8 cellular contexts compared by ENCODE assay signal in genomic region chr12:89863332-89863938, GRCh38.
A peak's percentile ranks its signal among the peaks of the same experiment; 100 is the strongest.
DNase-seq lines count a peak whose midpoint lies in the region; ATAC-seq and TF ChIP-seq lines count a peak whose summit lies in the region.

No MANE protein-coding gene starts in this region.

- H3K4me1 ChIP-seq in ovary (ENCODE audit: insufficient read depth) = no peaks in the 10 kb centered on the region

- H3K4me3 ChIP-seq in ovary = no peak overlapping the region

- no peak for TF ChIP-seq CTCF in ovary (IDR thresholded peaks at IDR 0.05)

- TF ChIP-seq EP300 in ovary (IDR thresholded peaks at IDR 0.05) = no peak

- ATAC-seq in GM18868 (IDR thresholded peaks at IDR 0.05; ENCODE audit: unreplicated experiment) (peak; percentile 64), HG02884 (IDR thresholded peaks at IDR 0.05; ENCODE audit: unreplicated experiment) (peak; percentile 65), SK-N-SH treated with all-trans-retinoic acid at 6 μM for 48 hours (peak; percentile 32), sciatic nerve (peak; percentile 63)

- WGBS in ovary, 3 donors = 68 to 71% (median 69%) methylated on average over 9 of the region's 9 CpGs

- intact Hi-C loops in sciatic nerve (cut with DNase I) (no loop called here), ovary (cut with DNase I) (no loop called here)

- DNase-seq in central memory CD4-positive, alpha-beta T cell = peak; percentile 91
- DNase-seq in sciatic nerve (ENCODE audit: low spot score) (no peak), HuH-7 (ENCODE audit: low spot score) (no peak), cerebellum (ENCODE audit: low spot score) (no peak), ovary (no peak)

- H3K27ac ChIP-seq in ovary = no peak overlapping the region

- TF ChIP-seq POLR2A in ovary (IDR thresholded peaks at IDR 0.05) = no peak

- no peaks in the 10 kb centered on the region for H3K36me3 ChIP-seq in ovary

- H3K9me3 ChIP-seq in ovary = no peaks in the 10 kb centered on the region

- no peaks in the 10 kb centered on the region for H3K27me3 ChIP-seq in ovary

TF ChIP-seq in SK-N-SH treated with all-trans-retinoic acid at 6 μM for 48 hours, 23 proteins besides CTCF, POLR2A, EP300 and RAD21:
- TF ChIP-seq TCF4 (CRISPR knock-in tag; IDR thresholded peaks at IDR 0.05; ENCODE audit: borderline replicate concordance) (no peak), ZFP30 (CRISPR knock-in tag; IDR thresholded peaks at IDR 0.05) (no peak), TSHZ2 (CRISPR knock-in tag; IDR thresholded peaks at IDR 0.05) (no peak), PATZ1 (CRISPR knock-in tag; IDR thresholded peaks at IDR 0.05; ENCODE audit: borderline replicate concordance) (no peak), BACH2 (CRISPR knock-in tag; IDR thresholded peaks at IDR 0.05; ENCODE audit: borderline replicate concordance) (no peak), ZC3H10 (CRISPR knock-in tag; IDR thresholded peaks at IDR 0.05) (no peak), ZFP3 (CRISPR knock-in tag; IDR thresholded peaks at IDR 0.05) (no peak), POU6F1 (CRISPR knock-in tag; IDR thresholded peaks at IDR 0.05; ENCODE audit: borderline replicate concordance, low read depth) (no peak), TOX (CRISPR knock-in tag; IDR thresholded peaks at IDR 0.05; ENCODE audit: borderline replicate concordance) (no peak), PPARA (CRISPR knock-in tag; IDR thresholded peaks at IDR 0.05; ENCODE audit: borderline replicate concordance) (no peak), CREB5 (CRISPR knock-in tag; IDR thresholded peaks at IDR 0.05; ENCODE audit: low read depth) (no peak), OSR1 (CRISPR knock-in tag; IDR thresholded peaks at IDR 0.05) (no peak), CSDC2 (CRISPR knock-in tag; IDR thresholded peaks at IDR 0.05) (no peak), SNAI2 (CRISPR knock-in tag; IDR thresholded peaks at IDR 0.05) (no peak)
